Comparison of ENCODE assay signal across 8 cellular contexts in the genomic region with DNA sequence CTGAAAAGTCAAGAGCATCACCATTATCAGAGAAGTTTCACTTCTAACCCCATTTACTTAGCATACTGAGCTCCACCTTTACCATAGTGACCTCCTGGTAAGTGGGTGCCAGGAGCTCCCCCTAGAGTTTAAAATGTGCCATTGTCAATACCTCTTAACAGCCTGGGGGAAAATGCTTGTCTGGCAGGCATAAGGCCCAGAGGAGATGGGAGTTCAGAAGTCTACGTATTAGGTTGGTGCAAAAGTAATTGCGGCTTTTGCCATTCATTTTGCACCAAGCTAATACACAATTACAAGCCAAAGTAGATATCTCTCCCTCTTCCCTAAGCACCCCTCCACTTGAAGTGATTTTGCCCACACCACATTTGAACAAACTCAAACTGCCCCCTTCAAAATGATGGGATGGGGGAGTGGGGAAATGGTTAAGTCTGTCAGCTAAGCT.
DNase-seq lines count a peak whose midpoint lies in the region; ATAC-seq and TF ChIP-seq lines count a peak whose summit lies in the region.

No MANE protein-coding gene starts in this region.

- intact Hi-C loops in left cardiac atrium (cut with DNase I) (no loop called here), stomach (cut with DNase I; ENCODE audit: low total_unique reads) (no loop called here)

- no peaks in the 10 kb centered on the region for H3K9me3 ChIP-seq in stomach

- H3K27ac ChIP-seq in stomach: no peak overlapping the region

- peak in 4 of 7 experiments; percentile 28 to 52 (median 41) for TF ChIP-seq CTCF in stomach (IDR thresholded peaks at IDR 0.05)

- no peak for TF ChIP-seq EP300 in stomach (IDR thresholded peaks at IDR 0.05)

- TF ChIP-seq POLR2A in stomach (IDR thresholded peaks at IDR 0.05): no peak

- peak; percentile 56 for DNase-seq in Ammon's horn (ENCODE audit: low spot score)
- DNase-seq in NCI-H1105 treated with DMSO at 0.1 percent for 48 hours (lab: John Stamatoyannopoulos, UW): peak; percentile 80
- DNase-seq in SW480 (ENCODE audit: low spot score): peak; percentile 82
- DNase-seq in left cardiac atrium: no peak
- peak; percentile 45 for DNase-seq in stomach
- no peak for DNase-seq in activated naive CD4-positive, alpha-beta T cell treated with anti-CD3 and anti-CD28 coated beads, Interleukin-2, amount 50 U/mL, for 16 hours

- ATAC-seq in GM18861 (IDR thresholded peaks at IDR 0.05; ENCODE audit: unreplicated experiment): peak; percentile 97
- peak; percentile 100 for ATAC-seq in HG02938 (IDR thresholded peaks at IDR 0.05; ENCODE audit: unreplicated experiment)
- ATAC-seq in left cardiac atrium: peak; percentile 41 to 50

- WGBS in stomach, 5 donors: 50 to 81% (median 69%) methylated on average over 2 of the region's 2 CpGs

- no peaks in the 10 kb centered on the region for H3K27me3 ChIP-seq in stomach

- peaks cover 0 to 13% (median 4%) of the 10 kb centered on the region in 4 donors for H3K4me1 ChIP-seq in stomach

- no peaks in the 10 kb centered on the region for H3K36me3 ChIP-seq in stomach

- no peak overlapping the region for H3K4me3 ChIP-seq in stomach

Comparison
In these comparisons a context has a peak if more than half of its experiments do, and no peak if none do; other contexts are left out.
1. DNase-seq: peak in Ammon's horn (single experiment), NCI-H1105 treated with DMSO at 0.1 percent for 48 hours (single experiment), SW480 (single experiment) and stomach (single experiment); none in left cardiac atrium (single experiment) and activated naive CD4-positive, alpha-beta T cell treated with anti-CD3 and anti-CD28 coated beads, Interleukin-2, amount 50 U/mL, for 16 hours (single experiment).
2. ATAC-seq: peak in every context shown above with its lines; median percentile 100 in HG02938; 97 in GM18861; 46 in left cardiac atrium.